ENCODE assay signal across 8 cellular contexts in genomic region chr17:81238815-81239713, GRCh38. TPM values are rescaled to one million over a fixed set of nuclear protein-coding genes. Genes with fewer than 3 reads are reported as not detected.
DNase-seq lines count a peak whose midpoint lies in the region; ATAC-seq lines count a peak whose summit lies in the region.

NDUFAF8 (plus strand) TSS chr17:81239318; CDS start chr17:81239364, 46 bp downstream.
TEPSIN (minus strand) TSS chr17:81239055; CDS start chr17:81239033, 22 bp downstream.

- peak within 1 kb of the TSS; percentile 90 for H3K4me3 Mint-ChIP-seq in dendritic cell treated with granulocyte-macrophage colony-stimulating factor and Interleukin-4, amounts not matched to agents 40 ng/mL and 50 ng/mL, for 4 days

- H3K27ac Mint-ChIP-seq in dendritic cell treated with granulocyte-macrophage colony-stimulating factor and Interleukin-4, amounts not matched to agents 40 ng/mL and 50 ng/mL, for 4 days: peak within 1 kb of the TSS; percentile 81

- intact Hi-C loops in dendritic cell treated with granulocyte-macrophage colony-stimulating factor and Interleukin-4, amounts not matched to agents 40 ng/mL and 50 ng/mL, for 4 days (cut with micrococcal nuclease): loop anchor here (2.0 kb wide), 2 partner anchors 16 to 90 kb away; partner anchors contain the start of gene CEP131

- H3K4me1 Mint-ChIP-seq in dendritic cell treated with granulocyte-macrophage colony-stimulating factor and Interleukin-4, amounts not matched to agents 40 ng/mL and 50 ng/mL, for 4 days (ENCODE audit: low read depth): peaks cover 62% of the 10 kb centered on the region

- no peaks in the 10 kb centered on the region for H3K9me3 Mint-ChIP-seq in dendritic cell treated with granulocyte-macrophage colony-stimulating factor and Interleukin-4, amounts not matched to agents 40 ng/mL and 50 ng/mL, for 4 days

- H3K36me3 Mint-ChIP-seq in dendritic cell treated with granulocyte-macrophage colony-stimulating factor and Interleukin-4, amounts not matched to agents 40 ng/mL and 50 ng/mL, for 4 days (ENCODE audit: low read depth): peaks cover 72% of the 10 kb centered on the region

- ATAC-seq in GM19372 (IDR thresholded peaks at IDR 0.05; ENCODE audit: low read depth, unreplicated experiment) (peak; percentile 91), HG03558 (IDR thresholded peaks at IDR 0.05; ENCODE audit: extremely low read depth, unreplicated experiment) (peak; percentile 83), left lobe of liver (peak; percentile 90)

- DNase-seq in C1 segment of cervical spinal cord (lab: John Stamatoyannopoulos, UW) (peak; percentile 75 to 99 (median 97)), NCI-H748 treated with DMSO at 0.1 percent for 48 hours (lab: John Stamatoyannopoulos, UW) (peak; percentile 93), left lobe of liver (ENCODE audit: low spot score) (peak; percentile 98)
- DNase-seq in activated CD4-positive, alpha-beta T cell treated with anti-CD3 and anti-CD28 coated beads, Interleukin-2, amount 50 U/mL, for 24 hours (ENCODE audit: low read depth in 1 of 2, low spot score in 1 of 2): peak; percentile 82 to 94
- DNase-seq in stimulated activated CD4-positive, alpha-beta T cell treated with anti-CD3 and anti-CD28 coated beads, Interleukin-2, amount 100 ng/mL, for 4 hours (ENCODE audit: low read depth): peak; percentile 94

- H3K27me3 Mint-ChIP-seq in dendritic cell treated with granulocyte-macrophage colony-stimulating factor and Interleukin-4, amounts not matched to agents 40 ng/mL and 50 ng/mL, for 4 days: no peaks in the 10 kb centered on the region

RNA-seq across cellular contexts. Expression of gene NDUFAF8, which starts in this region (rescaled TPM):
- total RNA-seq in left lobe of liver: 33.3 TPM

RNA-seq across cellular contexts. Expression of gene TEPSIN, which starts in this region (rescaled TPM):
- 33.9 TPM for total RNA-seq in left lobe of liver

Comparison
In these comparisons a context has a peak if more than half of its experiments do, and no peak if none do; other contexts are left out.
1. Peak in every context shown above with its lines: DNase-seq and ATAC-seq.